In genomic region chr14:82003418-82003817, GRCh38 we compare ENCODE assay signal across 20 cellular contexts.
"Had no signal": no experiment of that assay in that cellular context is flagged by ENCODE, and none has a peak within 500 bp of the region (broad histone marks: within the 10 kb centered on the region; RNA-seq: fewer than 3 reads in every experiment).

No MANE protein-coding gene starts in this region.

- H3K4me1 Mint-ChIP-seq: mesothelial cell of epicardium; naive B cell; neural crest cell; stimulated activated effector memory CD8-positive, alpha-beta T cell treated with anti-CD3 and anti-CD28 coated beads, Interleukin-12 subunit alpha, Interleukin-12 subunit beta, amount 100 ng/mL, for 72 hours had no signal

- H3K27ac Mint-ChIP-seq: mesothelial cell of epicardium; naive B cell; natural killer cell treated with Interleukin-12 subunit alpha and Interleukin-12 subunit beta and Interleukin-15 and Interleukin-18, amount 100 ng/mL, for 72 hours; stimulated activated effector memory CD8-positive, alpha-beta T cell treated with anti-CD3 and anti-CD28 coated beads, Interleukin-12 subunit alpha, Interleukin-12 subunit beta, amount 100 ng/mL, for 72 hours; type B pancreatic cell had no signal

- H3K27ac ChIP-seq: dorsolateral prefrontal cortex, neutrophil, pancreas, right atrium auricular region, sigmoid colon, stomach, tibial artery had no signal

- H3K9me3 ChIP-seq: mucosa of descending colon, neutrophil, pancreas, right atrium auricular region, sigmoid colon, stomach, tibial artery had no signal

- H3K4me3 Mint-ChIP-seq: mesothelial cell of epicardium; naive B cell; natural killer cell treated with Interleukin-12 subunit alpha and Interleukin-12 subunit beta and Interleukin-15 and Interleukin-18, amount 100 ng/mL, for 72 hours; neural crest cell; stimulated activated effector memory CD8-positive, alpha-beta T cell treated with anti-CD3 and anti-CD28 coated beads, Interleukin-12 subunit alpha, Interleukin-12 subunit beta, amount 100 ng/mL, for 72 hours; type B pancreatic cell had no signal

- H3K4me3 ChIP-seq: dorsolateral prefrontal cortex, mucosa of descending colon, pancreas, right atrium auricular region, sigmoid colon, stomach, tibial artery had no signal

- H3K36me3 Mint-ChIP-seq: mesothelial cell of epicardium; naive B cell; natural killer cell treated with Interleukin-12 subunit alpha and Interleukin-12 subunit beta and Interleukin-15 and Interleukin-18, amount 100 ng/mL, for 72 hours; stimulated activated effector memory CD8-positive, alpha-beta T cell treated with anti-CD3 and anti-CD28 coated beads, Interleukin-12 subunit alpha, Interleukin-12 subunit beta, amount 100 ng/mL, for 72 hours; type B pancreatic cell had no signal

- ATAC-seq: left lobe of liver; mucosa of descending colon; natural killer cell treated with Interleukin-12 subunit alpha and Interleukin-12 subunit beta and Interleukin-15 and Interleukin-18, amount 100 ng/mL, for 72 hours; stimulated activated effector memory CD8-positive, alpha-beta T cell treated with anti-CD3 and anti-CD28 coated beads, Interleukin-12 subunit alpha, Interleukin-12 subunit beta, amount 100 ng/mL, for 72 hours had no signal

- DNase-seq: dorsolateral prefrontal cortex; effector CD4-positive, alpha-beta T cell; mesenchymal stem cell; mucosa of descending colon; naive B cell; pancreas; sigmoid colon; stimulated activated CD4-positive, alpha-beta T cell treated with anti-CD3 and anti-CD28 coated beads, Interleukin-2, amount 100 ng/mL, for 24 hours; stimulated activated CD4-positive, alpha-beta T cell treated with anti-CD3 and anti-CD28 coated beads, Interleukin-4, amount 100 ng/mL, for 24 hours; stimulated activated naive CD4-positive, alpha-beta T cell treated with Interleukin-2 at 50 U/mL for 16 hours; stomach; tibial artery had no signal

- H3K36me3 ChIP-seq: neutrophil, pancreas, right atrium auricular region, sigmoid colon, stomach, tibial artery had no signal

- H3K27me3 Mint-ChIP-seq: naive B cell; natural killer cell treated with Interleukin-12 subunit alpha and Interleukin-12 subunit beta and Interleukin-15 and Interleukin-18, amount 100 ng/mL, for 72 hours; type B pancreatic cell had no signal

- H3K4me1 ChIP-seq: pancreas, right atrium auricular region, sigmoid colon, stomach had no signal

- H3K27me3 ChIP-seq: dorsolateral prefrontal cortex, neutrophil, pancreas, right atrium auricular region, sigmoid colon, stomach, tibial artery had no signal
